Comparison of ENCODE assay signal across 8 cellular contexts in genomic region chr11:65781152-65781961, GRCh38. TPM values are rescaled to one million over a fixed set of nuclear protein-coding genes. Genes with fewer than 3 reads are reported as not detected.
A peak's percentile ranks its signal among the peaks of the same experiment; 100 is the strongest.
DNase-seq lines count a peak whose midpoint lies in the region; ATAC-seq and TF ChIP-seq lines count a peak whose summit lies in the region.

No MANE protein-coding gene starts in this region.

- peaks cover 43% of the 10 kb centered on the region for H3K36me3 ChIP-seq in SJSA1
- peaks cover 33% of the 10 kb centered on the region for H3K36me3 ChIP-seq in neutrophil

- ATAC-seq in Right ventricle myocardium inferior (peak; percentile 30), HG02678 (IDR thresholded peaks at IDR 0.05; ENCODE audit: unreplicated experiment) (peak; percentile 40)

- H3K27ac ChIP-seq in SJSA1 (no peak overlapping the region), neutrophil (peak overlapping the region; percentile 98)

- peak overlapping the region; percentile 95 for H3K4me3 ChIP-seq in SJSA1
- H3K4me3 ChIP-seq in fibroblast of mammary gland (ENCODE audit: control insufficient read depth, low read depth, low read length): peak overlapping the region; percentile 32
- peak overlapping the region; percentile 76 to 94 for H3K4me3 ChIP-seq in neutrophil (ENCODE audit: low read depth in 1 of 2, low read length in 1 of 2)

- H3K4me1 ChIP-seq in SJSA1 (replicated peaks): peaks cover 25% of the 10 kb centered on the region
- peaks cover 51% of the 10 kb centered on the region in 2 experiments for H3K4me1 ChIP-seq in neutrophil (ENCODE audit: control insufficient read depth in 1 of 2, insufficient read depth in 1 of 2, low read depth in 1 of 2, low read length in 1 of 2)

- TF ChIP-seq CTCF in fibroblast of mammary gland (conservative IDR thresholded peaks at IDR 0.05; ENCODE audit: control insufficient read depth, insufficient read depth, low read depth, low read length) (no peak), neutrophil (IDR thresholded peaks at IDR 0.05) (peak; percentile 63)

- DNase-seq in Right ventricle myocardium inferior (ENCODE audit: missing footprints) (no peak), cardiac septum (ENCODE audit: low spot score) (no peak), SJSA1 (ENCODE audit: low read depth in 1 of 2, low spot score in 2 of 2) (peak in 1 of 2 experiments; percentile 56), fibroblast of mammary gland (ENCODE audit: low read depth) (no peak), NCI-H1105 treated with DMSO at 0.1 percent for 48 hours (lab: John Stamatoyannopoulos, UW) (no peak), NCI-H146 (lab: John Stamatoyannopoulos, UW) (no peak)

- intact Hi-C loops in Right ventricle myocardium inferior (cut with DNase I) (loop anchor here (5.0 kb wide), 1 partner anchor 69 kb away; the partner anchor contains the start of gene KAT5), cardiac septum (cut with DNase I) (no loop called here)

- H3K27me3 ChIP-seq in SJSA1 (replicated peaks) (peaks cover 20% of the 10 kb centered on the region), neutrophil (peaks cover 29% of the 10 kb centered on the region)

- peaks cover 7% of the 10 kb centered on the region; the same call in 1 of the 2 replicates for H3K9me3 ChIP-seq in SJSA1 (replicated peaks)
- H3K9me3 ChIP-seq in neutrophil: no peaks in the 10 kb centered on the region

RNA-seq across cellular contexts. Expression of gene AP5B1, which starts 0.6 kb away (rescaled TPM):
- 6.1 TPM for total RNA-seq in Right ventricle myocardium inferior
- total RNA-seq in cardiac septum: 8.7 TPM
- total RNA-seq in SJSA1 (2014; rRNA removed; shearing (Covaris generic)): 30.4 and 33.4 TPM in 2 replicates

RNA-seq across cellular contexts. Expression of gene OVOL1, which starts 5.5 kb away (rescaled TPM):
- total RNA-seq in Right ventricle myocardium inferior (not detected), cardiac septum (not detected)
- not detected in 2 replicates for total RNA-seq in SJSA1 (2014; rRNA removed; shearing (Covaris generic))

RNA-seq across cellular contexts. Expression of gene SNX32, which starts 52.4 kb away (rescaled TPM):
- total RNA-seq in Right ventricle myocardium inferior (not detected), cardiac septum (0.54 TPM)
- total RNA-seq in SJSA1 (2014; rRNA removed; shearing (Covaris generic)): 0.16 TPM in 1 of 2 replicates, not detected in the other

Comparison
In these comparisons a context has a peak if more than half of its experiments do, and no peak if none do; other contexts are left out.
1. H3K4me3 ChIP-seq: peak in every context shown above with its lines; median percentile 95 in SJSA1; 85 in neutrophil; 32 in fibroblast of mammary gland.